ENCODE assay signal across 3 cellular contexts in the genomic region with DNA sequence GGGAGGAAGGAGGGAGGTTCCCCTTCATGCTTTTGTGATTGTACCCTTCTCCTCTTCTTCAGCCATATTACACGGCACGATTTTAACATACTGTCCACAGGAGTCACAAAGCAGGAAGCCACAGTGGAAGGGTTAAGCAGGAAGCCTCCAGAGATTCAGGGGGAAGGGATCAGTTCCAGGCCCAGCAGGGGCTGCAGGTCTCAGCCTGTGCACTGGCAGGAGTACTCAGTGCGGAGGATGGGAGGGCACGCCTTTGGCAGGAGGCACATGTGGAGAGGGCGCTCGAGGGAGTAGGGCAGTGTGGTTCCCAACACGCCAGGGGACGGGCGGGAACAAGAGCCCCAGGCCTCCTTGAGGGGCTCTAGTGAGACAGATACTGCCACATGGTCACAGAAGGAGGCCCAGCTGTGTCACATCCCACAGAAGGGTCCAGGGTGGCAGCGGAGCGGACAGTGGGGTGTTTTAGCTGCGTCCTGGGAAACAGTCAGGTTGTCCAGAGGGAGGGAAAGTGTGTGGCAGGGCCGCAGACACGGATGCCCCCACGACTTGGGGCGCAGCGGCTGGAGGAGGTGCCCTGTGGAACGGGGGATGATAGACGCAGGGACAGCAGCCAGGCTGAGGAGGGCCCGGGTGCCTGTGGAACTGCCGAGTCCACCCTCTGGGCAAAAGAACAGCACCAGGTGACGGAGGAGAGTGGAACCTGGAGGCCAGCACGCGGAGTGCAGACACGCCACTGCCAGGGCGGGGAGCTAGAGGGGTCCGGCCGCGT.
TF ChIP-seq lines count a peak whose summit lies in the region.

No MANE protein-coding gene starts in this region.

TF ChIP-seq in GM23338, 12 proteins besides CTCF, POLR2A, EP300 and RAD21 (continued from another document):
- TF ChIP-seq, protein P1, sequence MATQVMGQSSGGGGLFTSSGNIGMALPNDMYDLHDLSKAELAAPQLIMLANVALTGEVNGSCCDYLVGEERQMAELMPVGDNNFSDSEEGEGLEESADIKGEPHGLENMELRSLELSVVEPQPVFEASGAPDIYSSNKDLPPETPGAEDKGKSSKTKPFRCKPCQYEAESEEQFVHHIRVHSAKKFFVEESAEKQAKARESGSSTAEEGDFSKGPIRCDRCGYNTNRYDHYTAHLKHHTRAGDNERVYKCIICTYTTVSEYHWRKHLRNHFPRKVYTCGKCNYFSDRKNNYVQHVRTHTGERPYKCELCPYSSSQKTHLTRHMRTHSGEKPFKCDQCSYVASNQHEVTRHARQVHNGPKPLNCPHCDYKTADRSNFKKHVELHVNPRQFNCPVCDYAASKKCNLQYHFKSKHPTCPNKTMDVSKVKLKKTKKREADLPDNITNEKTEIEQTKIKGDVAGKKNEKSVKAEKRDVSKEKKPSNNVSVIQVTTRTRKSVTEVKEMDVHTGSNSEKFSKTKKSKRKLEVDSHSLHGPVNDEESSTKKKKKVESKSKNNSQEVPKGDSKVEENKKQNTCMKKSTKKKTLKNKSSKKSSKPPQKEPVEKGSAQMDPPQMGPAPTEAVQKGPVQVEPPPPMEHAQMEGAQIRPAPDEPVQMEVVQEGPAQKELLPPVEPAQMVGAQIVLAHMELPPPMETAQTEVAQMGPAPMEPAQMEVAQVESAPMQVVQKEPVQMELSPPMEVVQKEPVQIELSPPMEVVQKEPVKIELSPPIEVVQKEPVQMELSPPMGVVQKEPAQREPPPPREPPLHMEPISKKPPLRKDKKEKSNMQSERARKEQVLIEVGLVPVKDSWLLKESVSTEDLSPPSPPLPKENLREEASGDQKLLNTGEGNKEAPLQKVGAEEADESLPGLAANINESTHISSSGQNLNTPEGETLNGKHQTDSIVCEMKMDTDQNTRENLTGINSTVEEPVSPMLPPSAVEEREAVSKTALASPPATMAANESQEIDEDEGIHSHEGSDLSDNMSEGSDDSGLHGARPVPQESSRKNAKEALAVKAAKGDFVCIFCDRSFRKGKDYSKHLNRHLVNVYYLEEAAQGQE (IDR thresholded peaks at IDR 0.05; ENCODE audit: unreplicated experiment): no peak
- TF ChIP-seq EZH2 (IDR thresholded peaks at IDR 0.05; ENCODE audit: low read depth, unreplicated experiment): no peak

TF ChIP-seq in SK-N-SH, 30 proteins besides CTCF, POLR2A, EP300 and RAD21:
- TF ChIP-seq, protein P1 (IDR thresholded peaks at IDR 0.05; ENCODE audit: low read depth, low read length): no peak
- no peak for TF ChIP-seq FOSL2 (IDR thresholded peaks at IDR 0.05; ENCODE audit: borderline replicate concordance, low read depth)
- no peak for TF ChIP-seq RCOR1 (IDR thresholded peaks at IDR 0.05; ENCODE audit: low read length)

TF ChIP-seq in HEK293T, 16 proteins besides CTCF, POLR2A, EP300 and RAD21 (continued from another document):
- TF ChIP-seq HDGF (IDR thresholded peaks at IDR 0.05; ENCODE audit: borderline replicate concordance) (no peak), SUZ12 (IDR thresholded peaks at IDR 0.05) (no peak), BHLHE40 (IDR thresholded peaks at IDR 0.05; ENCODE audit: borderline replicate concordance) (no peak)
